ENCODE assay signal across 8 cellular contexts in genomic region chr5:168409601-168410458, GRCh38.
DNase-seq lines count a peak whose midpoint lies in the region; ATAC-seq and TF ChIP-seq lines count a peak whose summit lies in the region.

No MANE protein-coding gene starts in this region.

- peak overlapping the region in 1 of 2 experiments; percentile 50; a peak in 3 of 4 replicates for H3K4me3 ChIP-seq in SK-N-SH (ENCODE audit: low read depth in 2 of 2, low read length in 1 of 2)
- peak overlapping the region; percentile 51 for H3K4me3 ChIP-seq in effector memory CD4-positive, alpha-beta T cell (ENCODE audit: insufficient read depth, low read depth, low read length, poor library complexity, severe bottlenecking)

- H2AFZ ChIP-seq in SK-N-SH (ENCODE audit: low read depth) = no peak overlapping the region

- TF ChIP-seq CTCF in SK-N-SH (IDR thresholded peaks at IDR 0.05) = no peak

- 18% methylated on average over 17 of the region's 17 CpGs for WGBS in SK-N-SH (ENCODE audit: low lambda C conversion rate)

- TF ChIP-seq RAD21 in SK-N-SH (IDR thresholded peaks at IDR 0.05; ENCODE audit: low read length) = no peak

- DNase-seq in AG08395 (ENCODE audit: low spot score) (peak; percentile 74), SK-N-SH (no peak), C1 segment of cervical spinal cord (lab: John Stamatoyannopoulos, UW) (no peak), NCI-H1694 treated with DMSO at 0.1 percent for 48 hours (lab: John Stamatoyannopoulos, UW) (no peak)
- no peak for DNase-seq in effector memory CD4-positive, alpha-beta T cell
- peak; percentile 5 for DNase-seq in stimulated activated CD8-positive, alpha-beta memory T cell treated with anti-CD3 and anti-CD28 coated beads, Interleukin-12 subunit alpha, Interleukin-12 subunit beta, amount 100 ng/mL, for 24 hours (ENCODE audit: extremely low read depth)

- no peaks in the 10 kb centered on the region for H3K9me3 ChIP-seq in SK-N-SH
- H3K9me3 ChIP-seq in effector memory CD4-positive, alpha-beta T cell (ENCODE audit: control insufficient read depth, low read length) = no peaks in the 10 kb centered on the region

- peaks cover 45% of the 10 kb centered on the region for H3F3A ChIP-seq in SK-N-SH (replicated peaks; ENCODE audit: insufficient read depth)

- peak overlapping the region; percentile 64 to 96; a peak in 3 of 4 replicates for H3K27ac ChIP-seq in SK-N-SH (ENCODE audit: low read depth in 2 of 2, low read length in 1 of 2)
- H3K27ac ChIP-seq in effector memory CD4-positive, alpha-beta T cell (ENCODE audit: insufficient read depth, low read length, poor library complexity, severe bottlenecking) = peak overlapping the region; percentile 15

- no peaks in the 10 kb centered on the region for H3K9me2 ChIP-seq in SK-N-SH

- CTCF ChIA-PET in SK-N-SH (lab: Yijun Ruan, JAX) = no interaction called here

- no peaks in the 10 kb centered on the region for H3K27me3 ChIP-seq in SK-N-SH (ENCODE audit: insufficient read depth)
- H3K27me3 ChIP-seq in effector memory CD4-positive, alpha-beta T cell (replicated peaks; ENCODE audit: control insufficient read depth, insufficient read depth, low read length, poor library complexity, severe bottlenecking) = no peaks in the 10 kb centered on the region

- POLR2A ChIA-PET in SK-N-SH (lab: Yijun Ruan, JAX) = no interaction called here

- H3K79me2 ChIP-seq in SK-N-SH (ENCODE audit: insufficient read depth) = no peaks in the 10 kb centered on the region

- peaks cover 0 to 9% of the 10 kb centered on the region in 2 experiments for H3K36me3 ChIP-seq in SK-N-SH (replicated peaks in 1 of 2; ENCODE audit: control insufficient read depth in 1 of 2, insufficient read depth in 2 of 2, low read length in 1 of 2)
- H3K36me3 ChIP-seq in effector memory CD4-positive, alpha-beta T cell (ENCODE audit: control insufficient read depth, insufficient read depth, low read length) = no peaks in the 10 kb centered on the region

- H3K4me2 ChIP-seq in SK-N-SH = peak overlapping the region; percentile 84

- ATAC-seq in GM21526 (IDR thresholded peaks at IDR 0.05; ENCODE audit: low FRiP score, unreplicated experiment) (peak; percentile 79), HG02588 (IDR thresholded peaks at IDR 0.05; ENCODE audit: unreplicated experiment) (no peak)

- H3K9ac ChIP-seq in SK-N-SH = peak overlapping the region; percentile 56; the same call in 1 of the 2 replicates

- peaks cover 4 to 24% of the 10 kb centered on the region in 2 experiments; a peak in 3 of 4 replicates for H3K4me1 ChIP-seq in SK-N-SH (ENCODE audit: control insufficient read depth in 1 of 2, insufficient read depth in 2 of 2, low read depth in 1 of 2, low read length in 1 of 2)
- peaks cover 14% of the 10 kb centered on the region for H3K4me1 ChIP-seq in effector memory CD4-positive, alpha-beta T cell (ENCODE audit: control insufficient read depth, insufficient read depth, low read length, poor library complexity, severe bottlenecking)

- H4K20me1 ChIP-seq in SK-N-SH (ENCODE audit: insufficient read depth) = no peaks in the 10 kb centered on the region

- TF ChIP-seq EP300 in SK-N-SH (IDR thresholded peaks at IDR 0.05; ENCODE audit: borderline replicate concordance in 1 of 2, low read depth in 1 of 2, low read length in 1 of 2) = peak; percentile 33 to 91; a peak in 2 of 4 replicates

TF ChIP-seq in SK-N-SH, 30 proteins besides CTCF, POLR2A, EP300 and RAD21 (continues in another document):
- peak; percentile 46; the same call in 1 of the 2 replicates for TF ChIP-seq MAX (IDR thresholded peaks at IDR 0.05; ENCODE audit: low read depth)
- no peak for TF ChIP-seq USF1 (IDR thresholded peaks at IDR 0.05; ENCODE audit: borderline replicate concordance, low read depth)
- no peak for TF ChIP-seq MXI1 (IDR thresholded peaks at IDR 0.05; ENCODE audit: low read depth, low read length)
- TF ChIP-seq MEF2A (IDR thresholded peaks at IDR 0.05; ENCODE audit: borderline replicate concordance, low read depth) = peak; percentile 69
- no peak; the same call in 1 of the 2 replicates for TF ChIP-seq YY1 (IDR thresholded peaks at IDR 0.05; ENCODE audit: low read depth)
- peak; percentile 98 for TF ChIP-seq TCF12 (IDR thresholded peaks at IDR 0.05)
- TF ChIP-seq IRF3 (IDR thresholded peaks at IDR 0.05; ENCODE audit: low read depth, low read length) = no peak
- TF ChIP-seq GABPA (IDR thresholded peaks at IDR 0.05; ENCODE audit: low read depth) = 0 out of 2 replicates have a peak, but pooled peaks have one; percentile 17
- peak; percentile 61; the same call in 1 of the 2 replicates for TF ChIP-seq POLR2AphosphoS5 (IDR thresholded peaks at IDR 0.05; ENCODE audit: low read depth, low read length)
- TF ChIP-seq CHD2 (IDR thresholded peaks at IDR 0.05; ENCODE audit: low read length, partially characterized antibody) = no peak
- TF ChIP-seq TAF1 (IDR thresholded peaks at IDR 0.05; ENCODE audit: borderline replicate concordance, low read depth, low read length) = 0 out of 2 replicates have a peak, but pooled peaks have one; percentile 32
- TF ChIP-seq REST (IDR thresholded peaks at IDR 0.05; ENCODE audit: low read depth, low read length) = no peak
- TF ChIP-seq PBX3 (IDR thresholded peaks at IDR 0.05) = peak; percentile 95
- TF ChIP-seq RCOR1 (IDR thresholded peaks at IDR 0.05; ENCODE audit: low read length) = no peak
- peak; percentile 75; the same call in 1 of the 2 replicates for TF ChIP-seq ZBTB33 (IDR thresholded peaks at IDR 0.05; ENCODE audit: borderline replicate concordance, low read depth)

Comparison
In these comparisons a context has a peak if more than half of its experiments do, and no peak if none do; other contexts are left out.
1. DNase-seq: peak in AG08395 (single experiment) and stimulated activated CD8-positive, alpha-beta memory T cell treated with anti-CD3 and anti-CD28 coated beads, Interleukin-12 subunit alpha, Interleukin-12 subunit beta, amount 100 ng/mL, for 24 hours (single experiment); none in SK-N-SH (single experiment), effector memory CD4-positive, alpha-beta T cell (0 of 3), C1 segment of cervical spinal cord (0 of 14) and NCI-H1694 treated with DMSO at 0.1 percent for 48 hours (single experiment).